Comparison of ENCODE assay signal across 8 cellular contexts in the genomic region with DNA sequence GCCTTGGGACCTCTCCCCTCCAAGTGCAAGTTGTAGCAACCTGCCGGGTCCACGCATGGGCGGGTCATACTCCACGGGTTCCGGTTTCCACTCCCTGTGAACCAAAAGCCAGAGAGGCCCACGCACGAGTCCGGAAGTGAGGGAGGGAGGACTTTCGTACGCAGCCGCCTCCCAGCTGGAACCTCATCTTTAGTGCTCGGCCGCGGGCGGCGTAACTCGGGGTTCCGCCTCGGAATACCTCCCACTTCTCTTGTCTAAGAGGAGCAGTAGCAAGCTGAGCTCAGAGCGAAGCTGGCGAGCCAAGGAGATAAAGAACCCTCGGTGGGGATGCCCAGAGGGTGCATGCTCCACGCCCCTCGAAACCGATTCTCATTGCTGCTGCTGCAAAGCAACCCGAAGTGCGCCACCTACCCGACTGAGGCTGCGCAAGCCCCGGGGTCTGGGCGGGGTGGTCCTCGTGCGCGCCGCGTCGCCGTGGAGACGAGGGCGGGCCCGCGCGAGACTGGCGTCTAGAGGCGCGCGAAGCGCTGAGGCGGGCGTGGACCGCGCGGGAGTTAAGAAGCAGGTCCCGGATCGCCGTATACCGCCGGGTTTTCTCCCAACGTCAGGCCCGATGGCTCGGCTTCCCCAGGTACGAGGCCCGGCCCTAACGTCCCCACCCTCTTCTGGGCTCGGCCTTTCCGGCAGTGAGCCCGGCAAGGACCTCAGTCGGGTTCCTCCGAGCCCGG. TPM values are rescaled to one million over a fixed set of nuclear protein-coding genes. Genes with fewer than 3 reads are reported as not detected.
DNase-seq lines count a peak whose midpoint lies in the region; ATAC-seq and TF ChIP-seq lines count a peak whose summit lies in the region.

A gene with protein sequence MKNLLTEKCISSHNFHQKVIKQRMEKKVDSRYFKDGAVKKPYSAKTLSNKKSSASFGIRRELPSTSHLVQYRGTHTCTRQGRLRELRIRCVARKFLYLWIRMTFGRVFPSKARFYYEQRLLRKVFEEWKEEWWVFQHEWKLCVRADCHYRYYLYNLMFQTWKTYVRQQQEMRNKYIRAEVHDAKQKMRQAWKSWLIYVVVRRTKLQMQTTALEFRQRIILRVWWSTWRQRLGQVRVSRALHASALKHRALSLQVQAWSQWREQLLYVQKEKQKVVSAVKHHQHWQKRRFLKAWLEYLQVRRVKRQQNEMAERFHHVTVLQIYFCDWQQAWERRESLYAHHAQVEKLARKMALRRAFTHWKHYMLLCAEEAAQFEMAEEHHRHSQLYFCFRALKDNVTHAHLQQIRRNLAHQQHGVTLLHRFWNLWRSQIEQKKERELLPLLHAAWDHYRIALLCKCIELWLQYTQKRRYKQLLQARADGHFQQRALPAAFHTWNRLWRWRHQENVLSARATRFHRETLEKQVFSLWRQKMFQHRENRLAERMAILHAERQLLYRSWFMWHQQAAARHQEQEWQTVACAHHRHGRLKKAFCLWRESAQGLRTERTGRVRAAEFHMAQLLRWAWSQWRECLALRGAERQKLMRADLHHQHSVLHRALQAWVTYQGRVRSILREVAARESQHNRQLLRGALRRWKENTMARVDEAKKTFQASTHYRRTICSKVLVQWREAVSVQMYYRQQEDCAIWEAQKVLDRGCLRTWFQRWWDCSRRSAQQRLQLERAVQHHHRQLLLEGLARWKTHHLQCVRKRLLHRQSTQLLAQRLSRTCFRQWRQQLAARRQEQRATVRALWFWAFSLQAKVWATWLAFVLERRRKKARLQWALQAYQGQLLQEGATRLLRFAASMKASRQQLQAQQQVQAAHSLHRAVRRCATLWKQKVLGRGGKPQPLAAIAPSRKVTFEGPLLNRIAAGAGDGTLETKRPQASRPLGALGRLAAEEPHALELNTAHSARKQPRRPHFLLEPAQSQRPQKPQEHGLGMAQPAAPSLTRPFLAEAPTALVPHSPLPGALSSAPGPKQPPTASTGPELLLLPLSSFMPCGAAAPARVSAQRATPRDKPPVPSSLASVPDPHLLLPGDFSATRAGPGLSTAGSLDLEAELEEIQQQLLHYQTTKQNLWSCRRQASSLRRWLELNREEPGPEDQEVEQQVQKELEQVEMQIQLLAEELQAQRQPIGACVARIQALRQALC (plus strand): TSS at position 530 of the 728 bp plus-strand sequence. CDS start 11,749 bp downstream, outside the sequence.

- WGBS in adipose tissue, 3 donors = 0 to 1% (median 0%) methylated on average over 62 to 70 of the region's 70 CpGs
- 0 to 1% (median 0%) methylated on average over 14 to 70 of the region's 70 CpGs for WGBS in heart left ventricle, 4 donors
- 0 to 1% methylated on average over 14 to 40 of the region's 70 CpGs for WGBS in upper lobe of left lung, 2 donors

- H3K27ac ChIP-seq in adipose tissue (ENCODE audit: low read depth, low read length) = peak within 1 kb of the TSS; percentile 7
- H3K27ac ChIP-seq in heart left ventricle = peak within 1 kb of the TSS in 11 of 12 donors; percentile 65 to 93 (median 83)
- H3K27ac ChIP-seq in upper lobe of left lung = peak within 1 kb of the TSS; percentile 76 to 88 (median 84)

- H3K4me1 ChIP-seq in heart left ventricle (peaks cover 2 to 28% (median 13%) of the 10 kb centered on the region in 12 donors), upper lobe of left lung (peaks cover 16 to 28% (median 19%) of the 10 kb centered on the region in 4 donors)

- H3K4me3 ChIP-seq in heart left ventricle (peak within 1 kb of the TSS; percentile 53 to 95 (median 84)), upper lobe of left lung (peak within 1 kb of the TSS; percentile 83 to 97 (median 88))

- H3K27me3 ChIP-seq in heart left ventricle = no peaks in the 10 kb centered on the region
- no peaks in the 10 kb centered on the region for H3K27me3 ChIP-seq in upper lobe of left lung

- peak; percentile 88 to 92 (median 89) for DNase-seq in NCI-H1417 (lab: John Stamatoyannopoulos, UW)
- peak; percentile 95 for DNase-seq in T follicular helper cell (ENCODE audit: low read depth)
- peak; percentile 92 to 96 (median 93) for DNase-seq in heart left ventricle
- peak; percentile 91 to 99 (median 94) for DNase-seq in posterior cingulate gyrus
- peak; percentile 91 to 98 for DNase-seq in upper lobe of left lung

- intact Hi-C loops in heart left ventricle (cut with DNase I) = loop anchor here in 5 of 10 donors (5.0 to 10.0 kb wide), 8 partner anchors 99 to 891 kb away; partner anchors contain the start of genes PATZ1 (in 2 of the 5), DEPDC5 (in 1 of the 5), DRG1 (in 1 of the 5) and PRR14L (in 1 of the 5)
- intact Hi-C loops in posterior cingulate gyrus (cut with DNase I) = loop anchor here (10.0 kb wide), 2 partner anchors 139 to 151 kb away; partner anchors contain the start of gene PATZ1

- TF ChIP-seq POLR2A in heart left ventricle (IDR thresholded peaks at IDR 0.05) = peak in 1 of 2 donors; percentile 52
- peak in 3 of 4 donors; percentile 24 to 76 (median 51) for TF ChIP-seq POLR2A in upper lobe of left lung (IDR thresholded peaks at IDR 0.05)

- peak; percentile 33 for TF ChIP-seq CTCF in GM12874 (IDR thresholded peaks at IDR 0.05; ENCODE audit: insufficient read depth, low read depth, low read length)
- TF ChIP-seq CTCF in heart left ventricle (IDR thresholded peaks at IDR 0.05) = peak in 9 of 12 donors; percentile 14 to 59 (median 37)
- TF ChIP-seq CTCF in upper lobe of left lung (IDR thresholded peaks at IDR 0.05) = peak in 4 of 6 experiments; percentile 21 to 44 (median 40)

- H3K36me3 ChIP-seq in heart left ventricle = no peaks in the 10 kb centered on the region
- no peaks in the 10 kb centered on the region for H3K36me3 ChIP-seq in upper lobe of left lung

- ATAC-seq in HG02763 (IDR thresholded peaks at IDR 0.05; ENCODE audit: unreplicated experiment) (peak; percentile 81), heart left ventricle (peak; percentile 92 to 98 (median 97)), upper lobe of left lung (ENCODE audit: low FRiP score in 2 of 2) (peak; percentile 98 to 99)

- H3K9me3 ChIP-seq in heart left ventricle = peaks cover 0 to 3% (median 0%) of the 10 kb centered on the region in 12 donors
- H3K9me3 ChIP-seq in upper lobe of left lung = no peaks in the 10 kb centered on the region

- peak in 1 of 4 donors; percentile 3 for TF ChIP-seq EP300 in upper lobe of left lung (IDR thresholded peaks at IDR 0.05)

RNA-seq across cellular contexts. Expression of the gene that starts here (rescaled TPM):
- polyA plus RNA-seq in adipose tissue (10 to 100 TPM in 2 of 3 donors, 1 to 10 TPM in 1; 9.9 to 21.8 (median 12.9) TPM), heart left ventricle (1 to 10 TPM; 4.8 to 8.1 TPM)
- total RNA-seq in heart left ventricle (10 to 100 TPM in 1 of 9 donors, 1 to 10 TPM in 8; 2.2 to 18.3 (median 6.4) TPM), upper lobe of left lung (100 to 1,000 TPM in 1 of 6 donors, 10 to 100 TPM in 5; 21.0 to 166 (median 51.7) TPM)

Comparison
In these comparisons a context has a peak if more than half of its experiments do, and no peak if none do; other contexts are left out.
1. Peak in every context shown above with its lines: DNase-seq, ATAC-seq, H3K4me3 ChIP-seq and H3K27ac ChIP-seq.
2. H3K27ac ChIP-seq: peak in every context shown above with its lines; median percentile 84 in upper lobe of left lung; 83 in heart left ventricle; 7 in adipose tissue.